In the genomic region with DNA sequence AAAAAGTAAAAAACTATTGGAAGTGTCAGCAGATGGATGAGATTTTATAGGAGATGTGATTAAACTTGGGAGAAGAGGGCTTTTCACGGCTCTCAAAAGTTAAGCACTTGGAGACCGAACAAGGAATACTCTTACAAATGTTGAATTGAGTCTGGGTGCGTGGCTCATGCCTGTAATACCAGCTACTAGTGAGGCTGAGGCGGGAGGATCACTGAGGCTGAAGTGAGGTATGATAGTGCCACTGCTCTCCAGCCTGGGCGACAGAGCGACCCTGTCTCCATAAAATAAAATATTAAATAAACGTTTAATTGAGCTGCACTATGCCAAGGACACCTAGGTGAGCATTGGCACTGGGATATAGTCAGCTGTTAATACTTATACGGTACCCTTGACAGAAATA, we compare ENCODE assay signal across 11 cellular contexts. TPM values are rescaled to one million over a fixed set of nuclear protein-coding genes. Genes with fewer than 3 reads are reported as not detected.
A peak's percentile ranks its signal among the peaks of the same experiment; 100 is the strongest.
DNase-seq lines count a peak whose midpoint lies in the region; ATAC-seq and TF ChIP-seq lines count a peak whose summit lies in the region.
"Had no signal": no experiment of that assay in that cellular context is flagged by ENCODE, and none has a peak within 500 bp of the region (broad histone marks: within the 10 kb centered on the region; RNA-seq: fewer than 3 reads in every experiment).

No MANE protein-coding gene starts in this region.

- intact Hi-C loops in CD4-positive, alpha-beta T cell (cut with DNase I, micrococcal nuclease): loop anchor here (2.0 to 10.0 kb wide), 7 partner anchors 220 to 1277 kb away; a partner anchor contains a TSS

- no peak for TF ChIP-seq CTCF in CD4-positive, alpha-beta T cell (IDR thresholded peaks at IDR 0.05)
- no peak for TF ChIP-seq CTCF in HFFc6 (IDR thresholded peaks at IDR 0.05)
- TF ChIP-seq CTCF in mesothelial cell of epicardium (IDR thresholded peaks at IDR 0.05; ENCODE audit: unreplicated experiment): no peak

- no peaks in the 10 kb centered on the region for H3K27me3 ChIP-seq in CD4-positive, alpha-beta T cell (ENCODE audit: control insufficient read depth, insufficient read depth, low read length)
- H3K27me3 ChIP-seq: stomach had no signal

- no peak for ATAC-seq in CD4-positive, alpha-beta T cell (ENCODE audit: poor library complexity)
- ATAC-seq in HG02571 (IDR thresholded peaks at IDR 0.05; ENCODE audit: unreplicated experiment): no peak
- no peak for ATAC-seq in HG03565 (IDR thresholded peaks at IDR 0.05; ENCODE audit: unreplicated experiment)

- H3K9me3 ChIP-seq in CD4-positive, alpha-beta T cell (ENCODE audit: control insufficient read depth, low read length): no peaks in the 10 kb centered on the region
- H3K9me3 ChIP-seq: stomach had no signal

- POLR2A ChIA-PET in CD4-positive, alpha-beta T cell (lab: Charles Lee): interaction anchor here (1.3 to 5.2 kb wide), 5 partner anchors 561 to 819 kb away, joined by 3 to 145 read pairs (median 76); a partner anchor contains a TSS

- H3K9me3 Mint-ChIP-seq in CD4-positive, alpha-beta T cell: no peaks in the 10 kb centered on the region
- H3K9me3 Mint-ChIP-seq in HFFc6: no peaks in the 10 kb centered on the region
- H3K9me3 Mint-ChIP-seq in activated naive CD8-positive, alpha-beta T cell treated with anti-CD3 and anti-CD28 coated beads for 36 hours: no peaks in the 10 kb centered on the region
- no peaks in the 10 kb centered on the region for H3K9me3 Mint-ChIP-seq in mesothelial cell of epicardium

- peaks cover 64% of the 10 kb centered on the region for H3K4me1 Mint-ChIP-seq in CD4-positive, alpha-beta T cell (ENCODE audit: low read depth)
- peaks cover 44% of the 10 kb centered on the region for H3K4me1 Mint-ChIP-seq in HFFc6 (ENCODE audit: low read depth)
- H3K4me1 Mint-ChIP-seq in activated naive CD8-positive, alpha-beta T cell treated with anti-CD3 and anti-CD28 coated beads for 36 hours: peaks cover 51% of the 10 kb centered on the region
- peaks cover 38% of the 10 kb centered on the region for H3K4me1 Mint-ChIP-seq in mesothelial cell of epicardium

- H3K4me3 Mint-ChIP-seq in CD4-positive, alpha-beta T cell: peak overlapping the region; percentile 96
- peak overlapping the region; percentile 100 for H3K4me3 Mint-ChIP-seq in HFFc6
- peak overlapping the region; percentile 97 for H3K4me3 Mint-ChIP-seq in activated naive CD8-positive, alpha-beta T cell treated with anti-CD3 and anti-CD28 coated beads for 36 hours
- H3K4me3 Mint-ChIP-seq in mesothelial cell of epicardium: peak overlapping the region; percentile 99

- DNase-seq in CD4-positive, alpha-beta T cell: no peak
- no peak for DNase-seq in HFFc6
- DNase-seq in activated naive CD8-positive, alpha-beta T cell treated with anti-CD3 and anti-CD28 coated beads for 36 hours: no peak
- no peak for DNase-seq in mesothelial cell of epicardium (ENCODE audit: low spot score in 2 of 2, unreplicated experiment in 2 of 2)
- DNase-seq in AML-193 (lab: John Stamatoyannopoulos, UW): no peak
- no peak for DNase-seq in dermis blood vessel endothelial cell
- DNase-seq: activated CD8-positive, alpha-beta memory T cell treated with anti-CD3 and anti-CD28 coated beads, Interleukin-2, amount 50 U/mL, for 48 hours; effector memory CD4-positive, alpha-beta T cell; stomach had no signal

- H3K27ac Mint-ChIP-seq in CD4-positive, alpha-beta T cell: peak overlapping the region; percentile 100
- peak overlapping the region; percentile 100 for H3K27ac Mint-ChIP-seq in HFFc6
- peak overlapping the region; percentile 100 for H3K27ac Mint-ChIP-seq in activated naive CD8-positive, alpha-beta T cell treated with anti-CD3 and anti-CD28 coated beads for 36 hours
- H3K27ac Mint-ChIP-seq in mesothelial cell of epicardium: peak overlapping the region; percentile 100

- H3K27ac ChIP-seq in CD4-positive, alpha-beta T cell (ENCODE audit: low read depth, low read length): no peak overlapping the region

- no peaks in the 10 kb centered on the region for H3K27me3 Mint-ChIP-seq in CD4-positive, alpha-beta T cell
- H3K27me3 Mint-ChIP-seq in HFFc6 (ENCODE audit: insufficient read depth) (peaks cover 2% of the 10 kb centered on the region), mesothelial cell of epicardium (ENCODE audit: low read depth) (no peaks in the 10 kb centered on the region)
- H3K27me3 Mint-ChIP-seq in activated naive CD8-positive, alpha-beta T cell treated with anti-CD3 and anti-CD28 coated beads for 36 hours: no peaks in the 10 kb centered on the region

- CTCF ChIA-PET in CD4-positive, alpha-beta T cell (lab: Charles Lee): interaction anchor here (1.4 to 1.9 kb wide), 3 partner anchors 12 to 725 kb away, joined by 3 to 7 read pairs (median 5); a partner anchor contains a TSS

- H3K36me3 Mint-ChIP-seq in CD4-positive, alpha-beta T cell (ENCODE audit: low read depth): peaks cover 38% of the 10 kb centered on the region
- H3K36me3 Mint-ChIP-seq in HFFc6 (ENCODE audit: low read depth): peaks cover 20% of the 10 kb centered on the region; the same call in 1 of the 2 replicates
- peaks cover 39% of the 10 kb centered on the region for H3K36me3 Mint-ChIP-seq in activated naive CD8-positive, alpha-beta T cell treated with anti-CD3 and anti-CD28 coated beads for 36 hours
- H3K36me3 Mint-ChIP-seq in mesothelial cell of epicardium: peaks cover 5% of the 10 kb centered on the region

RNA-seq across cellular contexts. Expression of a gene that starts 1.9 kb away (rescaled TPM):
- total RNA-seq in CD4-positive, alpha-beta T cell: 10 to 100 TPM; 43.5 to 46.6 TPM
- 10 to 100 TPM; 24.9 to 29.5 (median 26.6) TPM for total RNA-seq in HFFc6 (2021; fragmentation: NEBNext Ultra II Directional; extraction: Animal tissue kit (Norgen Biotek cat#: 25700))
- total RNA-seq in activated naive CD8-positive, alpha-beta T cell treated with anti-CD3 and anti-CD28 coated beads for 36 hours: 100 to 1,000 TPM; 101 to 105 TPM
- total RNA-seq in mesothelial cell of epicardium (74.2 to 78.3 TPM (median 75.5 TPM) in 3 replicates), dermis blood vessel endothelial cell (49.0 and 63.1 TPM in 2 replicates)

RNA-seq across cellular contexts. Expression of a gene that starts 2.6 kb away (rescaled TPM):
- 100 to 1,000 TPM in 1 of 2 experiments, 10 to 100 TPM in 1; 95.1 to 101 TPM for total RNA-seq in CD4-positive, alpha-beta T cell
- total RNA-seq in HFFc6 (2021; fragmentation: NEBNext Ultra II Directional; extraction: Animal tissue kit (Norgen Biotek cat#: 25700)): 10 to 100 TPM in 2 of 6 experiments, 1 to 10 TPM in 4; 7.2 to 11.9 (median 9.2) TPM
- total RNA-seq in activated naive CD8-positive, alpha-beta T cell treated with anti-CD3 and anti-CD28 coated beads for 36 hours: 10 to 100 TPM; 46.8 to 49.8 TPM
- total RNA-seq in mesothelial cell of epicardium (37.3 to 46.1 TPM (median 38.7 TPM) in 3 replicates), dermis blood vessel endothelial cell (30.6 and 39.0 TPM in 2 replicates)
